ENCODE assay signal across 20 cellular contexts in the genomic region with DNA sequence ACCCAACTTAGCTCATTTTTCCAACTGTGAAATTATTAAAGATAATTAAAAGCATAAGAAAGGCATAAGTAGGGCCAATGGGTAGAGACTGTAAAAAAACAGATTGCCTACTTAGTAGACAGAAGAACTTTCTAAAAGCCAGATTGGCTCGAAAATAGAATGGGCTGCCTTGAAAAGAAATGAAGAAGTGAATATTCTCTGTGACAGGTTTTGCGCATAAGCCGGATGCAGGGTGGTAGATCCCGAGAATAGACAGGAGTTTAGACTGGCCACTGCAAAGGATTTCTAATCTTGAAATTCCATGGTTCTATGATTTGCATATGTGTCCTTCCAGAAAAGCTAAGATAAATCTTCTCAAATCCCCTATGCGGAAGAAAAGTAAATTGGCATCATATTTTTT.
"Had no signal": no experiment of that assay in that cellular context is flagged by ENCODE, and none has a peak within 500 bp of the region (broad histone marks: within the 10 kb centered on the region; RNA-seq: fewer than 3 reads in every experiment).

No MANE protein-coding gene starts in this region.

- H3K27ac ChIP-seq: cardiac muscle cell, dorsolateral prefrontal cortex, testis, VCaP had no signal

- H3K36me3 ChIP-seq: cardiac muscle cell, spleen had no signal

- H3K27ac Mint-ChIP-seq: activated CD4-positive, alpha-beta T cell treated with anti-CD3 and anti-CD28 coated beads for 36 hours; activated naive CD8-positive, alpha-beta T cell treated with anti-CD3 and anti-CD28 coated beads, Interleukin-2, amount 10 ng/mL, durations not matched to agents 7 days and 5 days; activated T-helper 1 cell treated with anti-CD3 and anti-CD28 coated beads, Interleukin-12 subunit alpha, Interleukin-12 subunit beta, Interleukin-2, Interleukin-4 antibody, amounts not matched to agents 30 ng/mL and 10 ng/mL and 1 ng/mL, durations not matched to agents 14 hours and 24 hours and 36 hours; mesothelial cell of epicardium; stimulated activated memory B cell treated with anti-CD40 and anti-IgM and Interleukin-4, amounts not matched to agents 10 μg/mL and 1 μg/mL and 100 μg/mL, for 72 hours; type B pancreatic cell had no signal

- H3K4me3 ChIP-seq: cardiac muscle cell, dorsolateral prefrontal cortex, lung, spleen, testis had no signal

- ATAC-seq: activated CD4-positive, alpha-beta T cell treated with anti-CD3 and anti-CD28 coated beads for 36 hours had no signal

- H3K27me3 Mint-ChIP-seq: activated CD4-positive, alpha-beta T cell treated with anti-CD3 and anti-CD28 coated beads for 36 hours had no signal

- H3K36me3 Mint-ChIP-seq: activated naive CD8-positive, alpha-beta T cell treated with anti-CD3 and anti-CD28 coated beads, Interleukin-2, amount 10 ng/mL, durations not matched to agents 7 days and 5 days; mesothelial cell of epicardium; stimulated activated memory B cell treated with anti-CD40 and anti-IgM and Interleukin-4, amounts not matched to agents 10 μg/mL and 1 μg/mL and 100 μg/mL, for 72 hours; type B pancreatic cell had no signal

- DNase-seq: activated CD4-positive, alpha-beta T cell treated with anti-CD3 and anti-CD28 coated beads for 36 hours; activated CD4-positive, alpha-beta T cell treated with anti-CD3 and anti-CD28 coated beads, Interleukin-2, amount 50 U/mL, for 48 hours; activated naive CD8-positive, alpha-beta T cell treated with anti-CD3 and anti-CD28 coated beads, Interleukin-2, amount 10 ng/mL, durations not matched to agents 7 days and 5 days; activated T-cell treated with anti-CD3 and anti-CD28 coated beads for 4 hours; amygdala; dorsolateral prefrontal cortex; glutamatergic neuron; occipital lobe; posterior cingulate gyrus; spleen; stimulated activated CD4-positive, alpha-beta T cell treated with anti-CD3 and anti-CD28 coated beads, Interleukin-4, amount 100 ng/mL, for 4 hours; testis had no signal

- H3K4me3 Mint-ChIP-seq: activated CD4-positive, alpha-beta T cell treated with anti-CD3 and anti-CD28 coated beads for 36 hours; activated naive CD8-positive, alpha-beta T cell treated with anti-CD3 and anti-CD28 coated beads, Interleukin-2, amount 10 ng/mL, durations not matched to agents 7 days and 5 days; activated T-helper 1 cell treated with anti-CD3 and anti-CD28 coated beads, Interleukin-12 subunit alpha, Interleukin-12 subunit beta, Interleukin-2, Interleukin-4 antibody, amounts not matched to agents 30 ng/mL and 10 ng/mL and 1 ng/mL, durations not matched to agents 14 hours and 24 hours and 36 hours; mesothelial cell of epicardium had no signal

- FAIRE-seq: keratinocyte had no signal

- H3K9me3 ChIP-seq: spleen, testis had no signal

- H3K27me3 ChIP-seq: dorsolateral prefrontal cortex, testis had no signal

- H3K9me3 Mint-ChIP-seq: activated naive CD8-positive, alpha-beta T cell treated with anti-CD3 and anti-CD28 coated beads, Interleukin-2, amount 10 ng/mL, durations not matched to agents 7 days and 5 days; activated T-helper 1 cell treated with anti-CD3 and anti-CD28 coated beads, Interleukin-12 subunit alpha, Interleukin-12 subunit beta, Interleukin-2, Interleukin-4 antibody, amounts not matched to agents 30 ng/mL and 10 ng/mL and 1 ng/mL, durations not matched to agents 14 hours and 24 hours and 36 hours; mesothelial cell of epicardium; stimulated activated memory B cell treated with anti-CD40 and anti-IgM and Interleukin-4, amounts not matched to agents 10 μg/mL and 1 μg/mL and 100 μg/mL, for 72 hours; type B pancreatic cell had no signal
